Comparison of ENCODE assay signal across 26 cellular contexts in genomic region chrX:7318246-7318645, GRCh38.
"Had no signal": no experiment of that assay in that cellular context is flagged by ENCODE, and none has a peak within 500 bp of the region (broad histone marks: within the 10 kb centered on the region; RNA-seq: fewer than 3 reads in every experiment).

No MANE protein-coding gene starts in this region.

- DNase-seq: activated B cell treated with CpG ODN at 0.5 μM for 24 hours; activated CD4-positive, alpha-beta T cell treated with anti-CD3 and anti-CD28 coated beads, Interleukin-2, amount 50 U/mL, for 1 hour; activated CD8-positive, alpha-beta memory T cell treated with anti-CD3 and anti-CD28 coated beads, Interleukin-2, amount 10 ng/mL, durations not matched to agents 7 days and 5 days; activated CD8-positive, alpha-beta T cell treated with anti-CD3 and anti-CD28 coated beads for 36 hours; activated naive CD8-positive, alpha-beta T cell treated with anti-CD3 and anti-CD28 coated beads, Interleukin-2, amount 50 U/mL, for 24 hours; activated T-cell treated with anti-CD3 and anti-CD28 coated beads, Interleukin-2, amount 50 U/mL, for 48 hours; foreskin keratinocyte; heart left ventricle; hypothalamus; kidney glomerular epithelial cell; left ventricle myocardium inferior; mucosa of descending colon; right cardiac atrium; stimulated activated CD4-positive, alpha-beta T cell treated with anti-CD3 and anti-CD28 coated beads, Interleukin-2, amount 100 ng/mL, for 48 hours; stimulated activated naive CD4-positive, alpha-beta T cell treated with Interleukin-2 at 50 U/mL for 16 hours; T-helper 1 cell; testis; transverse colon had no signal

- ATAC-seq: activated CD8-positive, alpha-beta memory T cell treated with anti-CD3 and anti-CD28 coated beads, Interleukin-2, amount 10 ng/mL, durations not matched to agents 7 days and 5 days; activated CD8-positive, alpha-beta T cell treated with anti-CD3 and anti-CD28 coated beads for 36 hours; activated naive CD8-positive, alpha-beta T cell treated with anti-CD3 and anti-CD28 coated beads, Interleukin-2, amount 50 U/mL, for 24 hours; foreskin keratinocyte; heart left ventricle; mucosa of descending colon; right cardiac atrium had no signal

- H3K27me3 Mint-ChIP-seq: activated B cell treated with CpG ODN at 0.5 μM for 24 hours; activated CD8-positive, alpha-beta memory T cell treated with anti-CD3 and anti-CD28 coated beads, Interleukin-2, amount 10 ng/mL, durations not matched to agents 7 days and 5 days; activated CD8-positive, alpha-beta T cell treated with anti-CD3 and anti-CD28 coated beads for 36 hours; activated naive CD4-positive, alpha-beta T cell treated with anti-CD3 and anti-CD28 coated beads, Interleukin-2, amount 50 U/mL, for 24 hours; activated naive CD8-positive, alpha-beta T cell treated with anti-CD3 and anti-CD28 coated beads, Interleukin-2, amount 50 U/mL, for 24 hours; central memory CD8-positive, alpha-beta T cell; dendritic cell treated with granulocyte-macrophage colony-stimulating factor and Interleukin-4, amounts not matched to agents 40 ng/mL and 50 ng/mL, for 4 days had no signal

- H3K36me3 Mint-ChIP-seq: activated CD8-positive, alpha-beta memory T cell treated with anti-CD3 and anti-CD28 coated beads, Interleukin-2, amount 10 ng/mL, durations not matched to agents 7 days and 5 days; activated naive CD4-positive, alpha-beta T cell treated with anti-CD3 and anti-CD28 coated beads, Interleukin-2, amount 50 U/mL, for 24 hours had no signal

- H3K4me3 Mint-ChIP-seq: activated B cell treated with CpG ODN at 0.5 μM for 24 hours; activated CD8-positive, alpha-beta memory T cell treated with anti-CD3 and anti-CD28 coated beads, Interleukin-2, amount 10 ng/mL, durations not matched to agents 7 days and 5 days; activated CD8-positive, alpha-beta T cell treated with anti-CD3 and anti-CD28 coated beads for 36 hours; activated naive CD4-positive, alpha-beta T cell treated with anti-CD3 and anti-CD28 coated beads, Interleukin-2, amount 50 U/mL, for 24 hours; activated naive CD8-positive, alpha-beta T cell treated with anti-CD3 and anti-CD28 coated beads, Interleukin-2, amount 50 U/mL, for 24 hours; central memory CD8-positive, alpha-beta T cell; dendritic cell treated with granulocyte-macrophage colony-stimulating factor and Interleukin-4, amounts not matched to agents 40 ng/mL and 50 ng/mL, for 4 days; nephron; T-helper 2 cell treated with Interferon-gamma antibody and Interleukin-4, amounts not matched to agents 5 μg/mL and 100 μg/mL, for 36 hours had no signal

- H3K36me3 ChIP-seq: esophagus muscularis mucosa, heart left ventricle, left ventricle myocardium inferior, transverse colon had no signal

- H3K9me3 ChIP-seq: esophagus muscularis mucosa, heart left ventricle, left ventricle myocardium inferior, mucosa of descending colon, testis, transverse colon had no signal

- H3K9me3 Mint-ChIP-seq: activated B cell treated with CpG ODN at 0.5 μM for 24 hours; activated CD8-positive, alpha-beta T cell treated with anti-CD3 and anti-CD28 coated beads for 36 hours; activated naive CD4-positive, alpha-beta T cell treated with anti-CD3 and anti-CD28 coated beads, Interleukin-2, amount 50 U/mL, for 24 hours; activated naive CD8-positive, alpha-beta T cell treated with anti-CD3 and anti-CD28 coated beads, Interleukin-2, amount 50 U/mL, for 24 hours; activated T-helper 2 cell treated with anti-CD3 and anti-CD28 coated beads, Interferon-gamma antibody, Interleukin-2, Interleukin-4, amounts not matched to agents 10 μg/mL and 5 μg/mL and 100 μg/mL, durations not matched to agents 14 hours and 24 hours and 36 hours; central memory CD8-positive, alpha-beta T cell; dendritic cell treated with granulocyte-macrophage colony-stimulating factor and Interleukin-4, amounts not matched to agents 40 ng/mL and 50 ng/mL, for 4 days; T-helper 2 cell treated with Interferon-gamma antibody and Interleukin-4, amounts not matched to agents 5 μg/mL and 100 μg/mL, for 36 hours had no signal

- H3K27ac Mint-ChIP-seq: activated B cell treated with CpG ODN at 0.5 μM for 24 hours; activated CD8-positive, alpha-beta memory T cell treated with anti-CD3 and anti-CD28 coated beads, Interleukin-2, amount 10 ng/mL, durations not matched to agents 7 days and 5 days; activated CD8-positive, alpha-beta T cell treated with anti-CD3 and anti-CD28 coated beads for 36 hours; activated naive CD4-positive, alpha-beta T cell treated with anti-CD3 and anti-CD28 coated beads, Interleukin-2, amount 50 U/mL, for 24 hours; activated naive CD8-positive, alpha-beta T cell treated with anti-CD3 and anti-CD28 coated beads, Interleukin-2, amount 50 U/mL, for 24 hours; activated T-helper 2 cell treated with anti-CD3 and anti-CD28 coated beads, Interferon-gamma antibody, Interleukin-2, Interleukin-4, amounts not matched to agents 10 μg/mL and 5 μg/mL and 100 μg/mL, durations not matched to agents 14 hours and 24 hours and 36 hours; dendritic cell treated with granulocyte-macrophage colony-stimulating factor and Interleukin-4, amounts not matched to agents 40 ng/mL and 50 ng/mL, for 4 days; nephron; T-helper 2 cell treated with Interferon-gamma antibody and Interleukin-4, amounts not matched to agents 5 μg/mL and 100 μg/mL, for 36 hours had no signal

- H3K27me3 ChIP-seq: esophagus muscularis mucosa, foreskin keratinocyte, heart left ventricle, testis, transverse colon had no signal

- H3K27ac ChIP-seq: esophagus muscularis mucosa, foreskin keratinocyte, heart left ventricle, left ventricle myocardium inferior, testis, transverse colon had no signal

- H3K4me1 Mint-ChIP-seq: activated B cell treated with CpG ODN at 0.5 μM for 24 hours; activated CD8-positive, alpha-beta memory T cell treated with anti-CD3 and anti-CD28 coated beads, Interleukin-2, amount 10 ng/mL, durations not matched to agents 7 days and 5 days; activated naive CD4-positive, alpha-beta T cell treated with anti-CD3 and anti-CD28 coated beads, Interleukin-2, amount 50 U/mL, for 24 hours; activated naive CD8-positive, alpha-beta T cell treated with anti-CD3 and anti-CD28 coated beads, Interleukin-2, amount 50 U/mL, for 24 hours; central memory CD8-positive, alpha-beta T cell had no signal

- H3K4me1 ChIP-seq: esophagus muscularis mucosa, foreskin keratinocyte, heart left ventricle, left ventricle myocardium inferior, testis, transverse colon had no signal

- H3K4me3 ChIP-seq: esophagus muscularis mucosa, heart left ventricle, left ventricle myocardium inferior, lung, mucosa of descending colon, testis, transverse colon had no signal
